Comparison of ENCODE assay signal across 21 cellular contexts in the genomic region with DNA sequence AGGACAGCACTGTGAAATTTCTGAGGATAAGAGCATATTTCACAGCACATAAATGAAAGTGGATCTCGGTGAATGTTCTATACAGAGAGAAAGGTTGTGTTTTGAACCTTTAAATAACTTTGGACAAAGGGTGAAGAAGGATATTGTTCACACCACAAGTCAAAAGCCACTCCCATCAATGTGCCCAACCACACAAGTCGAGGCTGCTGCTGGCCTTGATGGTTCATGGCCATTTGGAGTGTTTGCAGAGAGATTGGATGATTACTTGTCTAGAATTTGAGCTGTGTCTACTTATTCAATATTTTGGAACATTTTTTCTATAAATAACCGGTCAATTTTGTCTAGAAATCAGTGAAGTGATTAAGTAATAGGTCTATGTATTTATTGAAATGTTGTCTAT.
"Had no signal": no experiment of that assay in that cellular context is flagged by ENCODE, and none has a peak within 500 bp of the region (broad histone marks: within the 10 kb centered on the region; RNA-seq: fewer than 3 reads in every experiment).

No MANE protein-coding gene starts in this region.

- H3K4me1 ChIP-seq: breast epithelium had no signal

- H3K9me3 ChIP-seq: ascending aorta, breast epithelium, esophagus muscularis mucosa, mucosa of descending colon had no signal

- H3K9me3 Mint-ChIP-seq: immature natural killer cell; memory B cell; naive thymus-derived CD8-positive, alpha-beta T cell; stimulated activated naive B cell treated with anti-CD40 and anti-IgM and Interleukin-4, amounts not matched to agents 10 μg/mL and 1 μg/mL and 100 μg/mL, for 72 hours had no signal

- H3K27me3 ChIP-seq: ascending aorta, breast epithelium had no signal

- DNase-seq: activated CD4-positive, alpha-beta T cell treated with anti-CD3 and anti-CD28 coated beads for 1 hour; activated CD8-positive, alpha-beta memory T cell treated with anti-CD3 and anti-CD28 coated beads for 24 hours; activated CD8-positive, alpha-beta memory T cell treated with anti-CD3 and anti-CD28 coated beads, Interleukin-2, amount 50 U/mL, for 48 hours; activated effector memory CD4-positive, alpha-beta T cell treated with anti-CD3 and anti-CD28 coated beads, Interleukin-2, amount 50 U/mL, for 16 hours; activated naive CD4-positive, alpha-beta T cell treated with anti-CD3 and anti-CD28 coated beads, Interleukin-2, amount 50 U/mL, for 16 hours; activated T-cell treated with anti-CD3 and anti-CD28 coated beads, Interleukin-2, amount 50 U/mL, for 48 hours; effector CD4-positive, alpha-beta T cell; immature natural killer cell; kidney glomerular epithelial cell; left ventricle myocardium superior; mucosa of descending colon; naive thymus-derived CD8-positive, alpha-beta T cell; posterior cingulate gyrus; stimulated activated naive B cell treated with anti-CD40 and anti-IgM and Interleukin-4, amounts not matched to agents 10 μg/mL and 1 μg/mL and 100 μg/mL, for 72 hours; T-helper 1 cell had no signal

- H3K4me3 ChIP-seq: ascending aorta, breast epithelium, coronary artery, esophagus muscularis mucosa, mucosa of descending colon had no signal

- H3K36me3 ChIP-seq: ascending aorta, breast epithelium, esophagus muscularis mucosa had no signal

- H3K27ac Mint-ChIP-seq: immature natural killer cell; memory B cell; naive thymus-derived CD8-positive, alpha-beta T cell; stimulated activated naive B cell treated with anti-CD40 and anti-IgM and Interleukin-4, amounts not matched to agents 10 μg/mL and 1 μg/mL and 100 μg/mL, for 72 hours had no signal

- H3K36me3 Mint-ChIP-seq: immature natural killer cell; memory B cell; naive thymus-derived CD8-positive, alpha-beta T cell; stimulated activated naive B cell treated with anti-CD40 and anti-IgM and Interleukin-4, amounts not matched to agents 10 μg/mL and 1 μg/mL and 100 μg/mL, for 72 hours had no signal

- ATAC-seq: left ventricle myocardium superior; mucosa of descending colon; naive thymus-derived CD8-positive, alpha-beta T cell; stimulated activated naive B cell treated with anti-CD40 and anti-IgM and Interleukin-4, amounts not matched to agents 10 μg/mL and 1 μg/mL and 100 μg/mL, for 72 hours had no signal

- H3K27ac ChIP-seq: ascending aorta, breast epithelium, coronary artery, esophagus muscularis mucosa, VCaP had no signal
